8 cellular contexts compared by ENCODE assay signal in genomic region chr2:27118525-27119329, GRCh38. TPM values are rescaled to one million over a fixed set of nuclear protein-coding genes. Genes with fewer than 3 reads are reported as not detected.
A peak's percentile ranks its signal among the peaks of the same experiment; 100 is the strongest.
DNase-seq lines count a peak whose midpoint lies in the region; ATAC-seq and TF ChIP-seq lines count a peak whose summit lies in the region.

A gene with protein sequence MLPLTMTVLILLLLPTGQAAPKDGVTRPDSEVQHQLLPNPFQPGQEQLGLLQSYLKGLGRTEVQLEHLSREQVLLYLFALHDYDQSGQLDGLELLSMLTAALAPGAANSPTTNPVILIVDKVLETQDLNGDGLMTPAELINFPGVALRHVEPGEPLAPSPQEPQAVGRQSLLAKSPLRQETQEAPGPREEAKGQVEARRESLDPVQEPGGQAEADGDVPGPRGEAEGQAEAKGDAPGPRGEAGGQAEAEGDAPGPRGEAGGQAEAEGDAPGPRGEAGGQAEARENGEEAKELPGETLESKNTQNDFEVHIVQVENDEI (minus strand): TSS chr2:27119128. CDS start chr2:27104366, 14,762 bp downstream.

- intact Hi-C loops in naive thymus-derived CD4-positive, alpha-beta T cell (cut with micrococcal nuclease) = no loop called here
- intact Hi-C loops in adrenal gland (cut with DNase I) = no loop called here

- no peak for TF ChIP-seq POLR2A in adrenal gland (IDR thresholded peaks at IDR 0.05)

- H3K4me1 Mint-ChIP-seq in naive thymus-derived CD4-positive, alpha-beta T cell = peaks cover 10 to 26% (median 20%) of the 10 kb centered on the region in 7 donors

- peak within 1 kb of the TSS; percentile 61 to 89 (median 80) for H3K4me3 Mint-ChIP-seq in naive thymus-derived CD4-positive, alpha-beta T cell

- peaks cover 12 to 58% (median 23%) of the 10 kb centered on the region in 5 donors for H3K27me3 Mint-ChIP-seq in naive thymus-derived CD4-positive, alpha-beta T cell

- CTCF ChIA-PET in naive thymus-derived CD4-positive, alpha-beta T cell (lab: Charles Lee) = no interaction called here

- H3K27ac ChIP-seq in ectodermal cell (ENCODE audit: insufficient read depth, low read depth, low read length, poor library complexity, severe bottlenecking) (no peak within 1 kb of the TSS), adrenal gland (no peak within 1 kb of the TSS)
- no peak within 1 kb of the TSS for H3K27ac ChIP-seq in naive thymus-derived CD4-positive, alpha-beta T cell (ENCODE audit: low read depth, low read length)

- H3K27me3 ChIP-seq in ectodermal cell (ENCODE audit: control insufficient read depth, insufficient read depth, low read length, poor library complexity, severe bottlenecking) = peaks cover 68% of the 10 kb centered on the region
- peaks cover 0 to 3% of the 10 kb centered on the region in 2 donors for H3K27me3 ChIP-seq in naive thymus-derived CD4-positive, alpha-beta T cell (ENCODE audit: control insufficient read depth in 2 of 2, insufficient read depth in 2 of 2, low read length in 2 of 2)
- peaks cover 9% of the 10 kb centered on the region for H3K27me3 ChIP-seq in adrenal gland

- DNase-seq in NCI-H2227 (lab: John Stamatoyannopoulos, UW; ENCODE audit: unreplicated experiment) (peak; percentile 63), NCI-H2227 treated with DMSO at 0.1 percent for 48 hours (lab: John Stamatoyannopoulos, UW) (no peak), A172 (ENCODE audit: low spot score) (no peak), adrenal gland (no peak)
- peak in 1 of 9 donors; percentile 44 for DNase-seq in naive thymus-derived CD4-positive, alpha-beta T cell
- DNase-seq in stimulated activated naive CD4-positive, alpha-beta T cell treated with Interleukin-2 at 50 U/mL for 16 hours (lab: John Stamatoyannopoulos, UW) = no peak

- TF ChIP-seq CTCF in adrenal gland (IDR thresholded peaks at IDR 0.05) = no peak

- peaks cover 0 to 3% (median 0%) of the 10 kb centered on the region in 11 donors for H3K9me3 Mint-ChIP-seq in naive thymus-derived CD4-positive, alpha-beta T cell

- H3K4me1 ChIP-seq in ectodermal cell (ENCODE audit: control insufficient read depth, insufficient read depth, low read length) = peaks cover 12% of the 10 kb centered on the region
- peaks cover 7 to 10% of the 10 kb centered on the region in 2 donors for H3K4me1 ChIP-seq in naive thymus-derived CD4-positive, alpha-beta T cell (ENCODE audit: control insufficient read depth in 2 of 2, insufficient read depth in 2 of 2, low read length in 2 of 2)
- H3K4me1 ChIP-seq in adrenal gland (replicated peaks in 1 of 2) = peaks cover 0 to 11% of the 10 kb centered on the region in 2 donors

- peak within 1 kb of the TSS in 2 of 9 donors; percentile 36 to 68 for H3K27ac Mint-ChIP-seq in naive thymus-derived CD4-positive, alpha-beta T cell

- 9 to 10% methylated on average over 84 of the region's 84 CpGs for WGBS in ectodermal cell, 2 experiments
- WGBS in adrenal gland, 4 donors = 3 to 33% (median 4%) methylated on average over 8 to 84 of the region's 84 CpGs

- H3K4me3 ChIP-seq in ectodermal cell (ENCODE audit: insufficient read depth, low read depth, low read length) = peak within 1 kb of the TSS; percentile 34
- peak within 1 kb of the TSS; percentile 44 for H3K4me3 ChIP-seq in naive thymus-derived CD4-positive, alpha-beta T cell (ENCODE audit: low read length)
- H3K4me3 ChIP-seq in adrenal gland = peak within 1 kb of the TSS in 1 of 4 donors; percentile 51

- H3K36me3 Mint-ChIP-seq in naive thymus-derived CD4-positive, alpha-beta T cell = peaks cover 0 to 4% (median 0%) of the 10 kb centered on the region in 5 donors

- H3K9me3 ChIP-seq in ectodermal cell (ENCODE audit: control insufficient read depth, low read length) = no peaks in the 10 kb centered on the region
- no peaks in the 10 kb centered on the region for H3K9me3 ChIP-seq in naive thymus-derived CD4-positive, alpha-beta T cell (ENCODE audit: control insufficient read depth in 2 of 3, low read length in 3 of 3)
- no peaks in the 10 kb centered on the region for H3K9me3 ChIP-seq in adrenal gland (replicated peaks in 1 of 3)

- H3K36me3 ChIP-seq in ectodermal cell (ENCODE audit: control insufficient read depth, insufficient read depth, low read length) = no peaks in the 10 kb centered on the region
- no peaks in the 10 kb centered on the region for H3K36me3 ChIP-seq in naive thymus-derived CD4-positive, alpha-beta T cell (ENCODE audit: control insufficient read depth in 2 of 3, insufficient read depth in 3 of 3, low read length in 3 of 3)
- no peaks in the 10 kb centered on the region for H3K36me3 ChIP-seq in adrenal gland (replicated peaks in 1 of 2)

- POLR2A ChIA-PET in naive thymus-derived CD4-positive, alpha-beta T cell (lab: Charles Lee) = no interaction called here

- ATAC-seq in naive thymus-derived CD4-positive, alpha-beta T cell = no peak

TF ChIP-seq in PFSK-1, 5 proteins besides CTCF, POLR2A, EP300 and RAD21:
- TF ChIP-seq FOXP2 (optimal IDR thresholded peaks at IDR 0.05; ENCODE audit: borderline replicate concordance, extremely low read depth, extremely low read length, insufficient read depth) (peak; percentile 72), TAF1 (IDR thresholded peaks at IDR 0.05; ENCODE audit: borderline replicate concordance, insufficient read depth, low read length) (no peak), POLR2AphosphoS5 (IDR thresholded peaks at IDR 0.05; ENCODE audit: low read depth, low read length) (no peak)
- TF ChIP-seq, protein P1, sequence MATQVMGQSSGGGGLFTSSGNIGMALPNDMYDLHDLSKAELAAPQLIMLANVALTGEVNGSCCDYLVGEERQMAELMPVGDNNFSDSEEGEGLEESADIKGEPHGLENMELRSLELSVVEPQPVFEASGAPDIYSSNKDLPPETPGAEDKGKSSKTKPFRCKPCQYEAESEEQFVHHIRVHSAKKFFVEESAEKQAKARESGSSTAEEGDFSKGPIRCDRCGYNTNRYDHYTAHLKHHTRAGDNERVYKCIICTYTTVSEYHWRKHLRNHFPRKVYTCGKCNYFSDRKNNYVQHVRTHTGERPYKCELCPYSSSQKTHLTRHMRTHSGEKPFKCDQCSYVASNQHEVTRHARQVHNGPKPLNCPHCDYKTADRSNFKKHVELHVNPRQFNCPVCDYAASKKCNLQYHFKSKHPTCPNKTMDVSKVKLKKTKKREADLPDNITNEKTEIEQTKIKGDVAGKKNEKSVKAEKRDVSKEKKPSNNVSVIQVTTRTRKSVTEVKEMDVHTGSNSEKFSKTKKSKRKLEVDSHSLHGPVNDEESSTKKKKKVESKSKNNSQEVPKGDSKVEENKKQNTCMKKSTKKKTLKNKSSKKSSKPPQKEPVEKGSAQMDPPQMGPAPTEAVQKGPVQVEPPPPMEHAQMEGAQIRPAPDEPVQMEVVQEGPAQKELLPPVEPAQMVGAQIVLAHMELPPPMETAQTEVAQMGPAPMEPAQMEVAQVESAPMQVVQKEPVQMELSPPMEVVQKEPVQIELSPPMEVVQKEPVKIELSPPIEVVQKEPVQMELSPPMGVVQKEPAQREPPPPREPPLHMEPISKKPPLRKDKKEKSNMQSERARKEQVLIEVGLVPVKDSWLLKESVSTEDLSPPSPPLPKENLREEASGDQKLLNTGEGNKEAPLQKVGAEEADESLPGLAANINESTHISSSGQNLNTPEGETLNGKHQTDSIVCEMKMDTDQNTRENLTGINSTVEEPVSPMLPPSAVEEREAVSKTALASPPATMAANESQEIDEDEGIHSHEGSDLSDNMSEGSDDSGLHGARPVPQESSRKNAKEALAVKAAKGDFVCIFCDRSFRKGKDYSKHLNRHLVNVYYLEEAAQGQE (IDR thresholded peaks at IDR 0.05; ENCODE audit: insufficient read depth in 1 of 2, low read depth in 2 of 2, low read length in 2 of 2) = peak; percentile 28 to 35; a peak in 1 of 4 replicates

RNA-seq across cellular contexts. Expression of the gene that starts here (rescaled TPM):
- 17.0 TPM for polyA plus RNA-seq in PFSK-1 (2012; ENCODE audit: insufficient read length, low read depth)
- polyA plus RNA-seq in ectodermal cell (2013, experiment 1 of 4) = 1.4 TPM
- 1.0 TPM for polyA plus RNA-seq in ectodermal cell (2013, experiment 2 of 4)
- 1.4 TPM for polyA plus RNA-seq in ectodermal cell (2013, experiment 3 of 4)
- polyA plus RNA-seq in ectodermal cell (2013, experiment 4 of 4) = 1.1 TPM
- total RNA-seq in naive thymus-derived CD4-positive, alpha-beta T cell = 1 to 10 TPM in 1 of 5 experiments, under 1 TPM in 3, not detected in 1; 0.34 to 3.5 (median 0.54) TPM
- under 1 TPM; 0.45 to 0.50 TPM for polyA plus RNA-seq in naive thymus-derived CD4-positive, alpha-beta T cell
- total RNA-seq in A172 (2014; rRNA removed; shearing (Covaris generic)) = 0.17 and 0.40 TPM in 2 replicates
- total RNA-seq in adrenal gland = 1 to 10 TPM in 4 of 8 donors, under 1 TPM in 3, not detected in 1; 0.52 to 4.7 (median 1.1) TPM
- polyA plus RNA-seq in adrenal gland = 1 to 10 TPM; 1.8 to 2.0 (median 2.0) TPM
